Comparison of ENCODE assay signal across 18 cellular contexts in the genomic region with DNA sequence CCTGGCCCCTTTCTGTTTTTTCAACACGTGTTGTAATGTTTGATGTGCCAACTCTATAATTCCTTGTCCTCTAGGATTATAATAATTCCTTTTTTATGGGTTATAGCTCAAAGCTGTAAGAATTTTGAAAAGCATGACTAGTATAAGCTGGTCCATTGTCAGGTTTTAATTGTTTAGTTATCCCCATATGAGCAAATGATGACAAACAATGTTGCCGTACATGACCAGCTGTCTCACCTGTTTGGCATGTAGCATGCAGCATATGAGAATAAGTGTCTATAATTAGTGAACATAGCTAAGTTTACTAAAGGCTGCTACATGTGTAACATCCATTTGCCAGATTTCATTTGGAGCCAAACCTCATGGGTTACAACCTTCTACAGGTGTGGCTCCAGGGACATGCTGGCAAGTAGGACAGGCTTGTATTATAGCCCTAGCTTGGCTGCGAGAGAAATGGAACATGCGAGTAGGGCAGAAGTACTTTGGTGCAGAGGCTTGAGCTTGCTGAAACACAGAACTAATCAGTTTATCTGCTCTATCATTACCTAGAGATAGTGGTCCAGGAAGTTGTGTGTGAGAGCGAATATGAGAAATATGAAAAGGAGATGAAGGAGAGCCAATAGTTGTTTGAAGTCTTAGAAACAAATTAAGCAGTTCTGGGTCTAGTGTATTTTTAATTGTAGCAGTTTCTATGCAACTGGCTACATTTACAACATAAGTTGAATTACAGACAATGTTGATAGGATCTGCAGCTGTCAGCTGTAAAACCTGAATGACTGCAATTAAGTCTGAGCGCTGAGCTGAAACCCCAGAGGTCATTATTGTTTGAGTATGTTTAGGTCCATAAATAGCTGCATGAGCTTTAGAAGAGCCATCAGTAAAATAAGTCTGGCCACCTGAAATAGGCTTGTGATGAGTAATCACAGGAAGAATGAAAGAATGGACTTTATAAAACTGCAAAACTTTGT. TPM values are rescaled to one million over a fixed set of nuclear protein-coding genes. Genes with fewer than 3 reads are reported as not detected.
DNase-seq lines count a peak whose midpoint lies in the region; ATAC-seq and TF ChIP-seq lines count a peak whose summit lies in the region.
"Had no signal": no experiment of that assay in that cellular context is flagged by ENCODE, and none has a peak within 500 bp of the region (broad histone marks: within the 10 kb centered on the region; RNA-seq: fewer than 3 reads in every experiment).

No MANE protein-coding gene starts in this region.

- WGBS in tibial nerve, 2 donors, result 38 to 42% methylated on average over 6 of the region's 6 CpGs

- TF ChIP-seq EP300 in tibial nerve (IDR thresholded peaks at IDR 0.05), result no peak

- peak overlapping the region; percentile 12; the same call in 1 of the 2 replicates for H2AFZ ChIP-seq in OCI-LY7 (ENCODE audit: low read length)

- CTCF ChIA-PET in OCI-LY7 (lab: Charles Lee; ENCODE audit: unreplicated experiment), result interaction anchor here (0.6 kb wide), 1 partner anchor 184 kb away, joined by 3 read pairs; no protein-coding TSS in a partner anchor

- TF ChIP-seq CTCF in OCI-LY7 (conservative IDR thresholded peaks at IDR 0.05; ENCODE audit: low read length) (no peak), tibial nerve (IDR thresholded peaks at IDR 0.05) (no peak)

- H3K4me3 ChIP-seq in OCI-LY7 (ENCODE audit: low read depth, low read length, poor library complexity, severe bottlenecking) (no peak overlapping the region), mucosa of rectum (ENCODE audit: low read length in 2 of 2) (peak overlapping the region in 1 of 2 donors; percentile 1), tibial nerve (no peak overlapping the region)
- H3K4me3 ChIP-seq: breast epithelium, gastroesophageal sphincter, Peyer's patch had no signal

- POLR2A ChIA-PET in OCI-LY7 (lab: Charles Lee), result interaction anchor here (0.6 to 0.8 kb wide), 5 partner anchors 8 to 167 kb away, joined by 3 to 5 read pairs (median 3); partner anchors contain the start of gene MAPKAPK5

- no peaks in the 10 kb centered on the region for H4K20me1 ChIP-seq in OCI-LY7 (ENCODE audit: insufficient read depth, low read length)

- peaks cover 32% of the 10 kb centered on the region for H3K4me1 ChIP-seq in OCI-LY7 (ENCODE audit: insufficient read depth, low read length, poor library complexity, severe bottlenecking)
- H3K4me1 ChIP-seq in mucosa of rectum (ENCODE audit: control insufficient read depth in 2 of 2, insufficient read depth in 2 of 2, low read length in 2 of 2), result peaks cover 7 to 32% of the 10 kb centered on the region in 2 donors
- H3K4me1 ChIP-seq in tibial nerve, result no peaks in the 10 kb centered on the region
- H3K4me1 ChIP-seq: breast epithelium had no signal

- TF ChIP-seq POLR2A in tibial nerve (IDR thresholded peaks at IDR 0.05), result no peak

- H3K9me3 ChIP-seq in OCI-LY7 (ENCODE audit: low read length) (no peaks in the 10 kb centered on the region; the same call in 1 of the 2 replicates), mucosa of rectum (ENCODE audit: control insufficient read depth in 2 of 2, low read length in 2 of 2) (no peaks in the 10 kb centered on the region), tibial nerve (no peaks in the 10 kb centered on the region)
- H3K9me3 ChIP-seq: BE2C, breast epithelium, gastroesophageal sphincter, Peyer's patch had no signal

- H3K79me2 ChIP-seq in OCI-LY7 (ENCODE audit: insufficient read depth, low read depth, low read length), result no peaks in the 10 kb centered on the region

- H3K4me2 ChIP-seq in OCI-LY7 (ENCODE audit: low read length), result peak overlapping the region; percentile 33
- H3K4me2 ChIP-seq: KMS-11 had no signal

- DNase-seq in DMS153 treated with DMSO at 0.1 percent for 48 hours (lab: John Stamatoyannopoulos, UW; ENCODE audit: unreplicated experiment) (peak; percentile 74), NCI-H1417 (lab: John Stamatoyannopoulos, UW) (peak; percentile 60 to 94 (median 76)), OCI-LY7 (ENCODE audit: low spot score) (peak; percentile 59), HPDE6-E6E7 (ENCODE audit: extremely low spot score) (no peak), Ammon's horn (ENCODE audit: low spot score) (no peak), tibial nerve (ENCODE audit: low spot score in 2 of 2) (no peak)
- DNase-seq: BE2C, endodermal cell, mesendoderm, NCI-H2029 treated with DMSO at 0.1 percent for 48 hours, T-helper 17 cell had no signal

- BruUV-seq in OCI-LY7 (replicated peaks; lab: Mats Ljungman, UMichigan), result no TSS peak

- no peak overlapping the region for H3K9ac ChIP-seq in mucosa of rectum (ENCODE audit: low read depth in 1 of 2, low read length in 2 of 2)
- H3K9ac ChIP-seq: KMS-11 had no signal

- H3K36me3 ChIP-seq in OCI-LY7 (ENCODE audit: insufficient read depth, low read length), result no peaks in the 10 kb centered on the region
- H3K36me3 ChIP-seq in mucosa of rectum (ENCODE audit: control insufficient read depth in 2 of 2, insufficient read depth in 2 of 2, low read length in 2 of 2), result no peaks in the 10 kb centered on the region
- no peaks in the 10 kb centered on the region for H3K36me3 ChIP-seq in tibial nerve
- H3K36me3 ChIP-seq: BE2C, breast epithelium, gastroesophageal sphincter, Peyer's patch had no signal

- no peak for ATAC-seq in HG02840 (IDR thresholded peaks at IDR 0.05; ENCODE audit: low FRiP score, unreplicated experiment)
- ATAC-seq: activated CD4-positive, CD25-positive, alpha-beta regulatory T cell treated with anti-CD3 and anti-CD28 coated beads, Interleukin-2, amount 50 U/mL, for 24 hours; gastroesophageal sphincter; T-helper 17 cell had no signal

- H3K27ac ChIP-seq in OCI-LY7 (ENCODE audit: low read depth, low read length, poor library complexity, severe bottlenecking) (peak overlapping the region; percentile 60), mucosa of rectum (ENCODE audit: low read depth in 2 of 2, low read length in 2 of 2) (peak overlapping the region; percentile 55 to 69), tibial nerve (no peak overlapping the region)
- H3K27ac ChIP-seq: breast epithelium, gastroesophageal sphincter, KMS-11 had no signal

- H3K27me3 ChIP-seq in mucosa of rectum (ENCODE audit: control insufficient read depth in 2 of 2, insufficient read depth in 2 of 2, low read length in 2 of 2) (no peaks in the 10 kb centered on the region), tibial nerve (no peaks in the 10 kb centered on the region)
- H3K27me3 ChIP-seq: BE2C, breast epithelium, gastroesophageal sphincter, Peyer's patch had no signal

- no peaks in the 10 kb centered on the region for H3K9me2 ChIP-seq in OCI-LY7 (ENCODE audit: insufficient read depth, low read length)

- intact Hi-C loops in OCI-LY7 (cut with micrococcal nuclease; ENCODE audit: unreplicated experiment), result no loop called here

RNA-seq across cellular contexts. Expression of gene MAPKAPK5, which starts 22.6 kb away (rescaled TPM):
- 79.2 and 83.5 TPM in 2 replicates for total RNA-seq in OCI-LY7 (2014; rRNA removed; shearing (Covaris generic))
- total RNA-seq in OCI-LY7 (2022) (74.6 and 76.5 TPM in 2 replicates), tibial nerve (10 to 100 TPM; 36.1 to 65.1 (median 44.7) TPM)

RNA-seq across cellular contexts. Expression of gene ALDH2, which starts 52.7 kb away (rescaled TPM):
- 16.8 and 19.9 TPM in 2 replicates for total RNA-seq in OCI-LY7 (2014; rRNA removed; shearing (Covaris generic))
- total RNA-seq in OCI-LY7 (2022), result 16.5 and 17.3 TPM in 2 replicates
- total RNA-seq in tibial nerve, result 100 to 1,000 TPM in 2 of 4 donors, 10 to 100 TPM in 2; 70.2 to 120 (median 95.3) TPM

Comparison
In these comparisons a context has a peak if more than half of its experiments do, and no peak if none do; other contexts are left out.
1. DNase-seq: peak in DMS153 treated with DMSO at 0.1 percent for 48 hours (single experiment), NCI-H1417 (3 of 3) and OCI-LY7 (single experiment); none in HPDE6-E6E7 (single experiment), Ammon's horn (single experiment) and tibial nerve (0 of 2).
2. H3K27ac ChIP-seq: peak in OCI-LY7 (single experiment) and mucosa of rectum (2 of 2); none in tibial nerve (0 of 4).